Comparison of ENCODE assay signal across 10 cellular contexts in the genomic region with DNA sequence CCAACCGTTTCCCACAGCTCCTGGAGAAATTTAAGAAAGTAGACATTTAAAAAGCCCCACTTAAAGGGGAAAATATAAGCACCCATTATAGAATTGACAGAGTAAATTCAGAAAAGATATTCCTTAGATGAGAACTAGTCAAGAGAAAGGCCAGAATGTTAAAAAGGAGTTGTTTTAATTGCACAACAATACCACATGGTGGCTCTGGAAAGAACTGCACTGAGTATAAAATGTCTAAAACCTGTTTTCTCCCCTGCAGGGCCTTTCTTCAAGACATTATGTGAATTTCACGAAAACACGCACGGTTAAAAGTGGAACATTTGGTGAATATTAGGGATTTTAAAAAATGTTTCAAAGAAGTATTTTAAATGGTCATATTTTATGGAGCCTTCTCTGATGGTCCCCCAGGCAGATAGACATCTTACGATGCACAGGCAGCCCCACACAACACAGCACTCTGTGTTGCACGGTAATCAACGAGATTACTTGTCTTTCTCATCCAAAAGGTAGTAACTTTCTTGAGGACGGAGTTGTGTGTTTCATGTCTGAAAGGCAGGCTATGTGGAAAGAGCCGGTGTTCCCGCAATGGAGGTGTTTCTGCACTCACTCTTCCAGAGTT.
DNase-seq lines count a peak whose midpoint lies in the region; ATAC-seq and TF ChIP-seq lines count a peak whose summit lies in the region.
"Had no signal": no experiment of that assay in that cellular context is flagged by ENCODE, and none has a peak within 500 bp of the region (broad histone marks: within the 10 kb centered on the region; RNA-seq: fewer than 3 reads in every experiment).

No MANE protein-coding gene starts in this region.

- peak; percentile 50 for ATAC-seq in left lung
- ATAC-seq in HG03025 (IDR thresholded peaks at IDR 0.05; ENCODE audit: low FRiP score, unreplicated experiment), result no peak
- ATAC-seq in HG02852 (IDR thresholded peaks at IDR 0.05; ENCODE audit: unreplicated experiment), result no peak
- ATAC-seq: activated T-cell treated with anti-CD3 and anti-CD28 coated beads, Interleukin-2, amount 50 U/mL, for 4 hours had no signal

- H3K9me3 Mint-ChIP-seq in CD4-positive, alpha-beta memory T cell, result peaks cover 0 to 2% (median 0%) of the 10 kb centered on the region in 8 donors
- H3K9me3 Mint-ChIP-seq: activated T-cell treated with anti-CD3 and anti-CD28 coated beads, Interleukin-2, amount 50 U/mL, for 4 hours had no signal

- H3K4me1 ChIP-seq in left lung, result no peaks in the 10 kb centered on the region
- no peaks in the 10 kb centered on the region for H3K4me1 ChIP-seq in CD4-positive, alpha-beta memory T cell (ENCODE audit: insufficient read depth, low read length)

- intact Hi-C loops in left lung (cut with DNase I), result no loop called here
- intact Hi-C loops in CD4-positive, alpha-beta memory T cell (cut with micrococcal nuclease), result no loop called here

- peaks cover 3 to 7% of the 10 kb centered on the region in 2 donors for H3K27me3 Mint-ChIP-seq in CD4-positive, alpha-beta memory T cell

- POLR2A ChIA-PET in CD4-positive, alpha-beta memory T cell (lab: Charles Lee; ENCODE audit: partially characterized antibody), result no interaction called here

- H3K4me1 Mint-ChIP-seq in CD4-positive, alpha-beta memory T cell, result no peaks in the 10 kb centered on the region

- DNase-seq in AG09309 (ENCODE audit: low read depth) (peak; percentile 16), LHCN-M2 (ENCODE audit: low read depth) (peak; percentile 46), brain microvascular endothelial cell (peak; percentile 24), left lung (no peak)
- DNase-seq in stimulated activated CD4-positive, alpha-beta T cell treated with anti-CD3 and anti-CD28 coated beads, Interleukin-1b, Interleukin-23, amount 100 ng/mL, for 48 hours, result no peak
- DNase-seq in CD4-positive, alpha-beta memory T cell, result no peak
- DNase-seq: activated T-cell treated with anti-CD3 and anti-CD28 coated beads, Interleukin-2, amount 50 U/mL, for 4 hours; kidney glomerular epithelial cell had no signal

- in situ Hi-C loops in brain microvascular endothelial cell (cut with HindIII; ENCODE audit: low pct_ligation_motif_present, low sequenced_read_pairs), result loop anchor here (25.0 kb wide), 1 partner anchor 829 kb away; no protein-coding TSS in a partner anchor

- no peak overlapping the region for H3K4me3 Mint-ChIP-seq in CD4-positive, alpha-beta memory T cell
- H3K4me3 Mint-ChIP-seq: activated T-cell treated with anti-CD3 and anti-CD28 coated beads, Interleukin-2, amount 50 U/mL, for 4 hours had no signal

- H3K4me3 ChIP-seq in AG09309 (ENCODE audit: control insufficient read depth, low read depth, low read length) (no peak overlapping the region), brain microvascular endothelial cell (ENCODE audit: low read depth, low read length) (no peak overlapping the region), left lung (no peak overlapping the region)
- no peak overlapping the region for H3K4me3 ChIP-seq in CD4-positive, alpha-beta memory T cell (ENCODE audit: low read length in 2 of 2)

- CTCF ChIA-PET in CD4-positive, alpha-beta memory T cell (lab: Charles Lee; ENCODE audit: partially characterized antibody), result no interaction called here

- H3K27ac ChIP-seq in brain microvascular endothelial cell, result no peak overlapping the region
- H3K27ac ChIP-seq in left lung, result no peak overlapping the region
- H3K27ac ChIP-seq in CD4-positive, alpha-beta memory T cell (ENCODE audit: low read depth, low read length), result no peak overlapping the region

- H3K36me3 ChIP-seq in brain microvascular endothelial cell (replicated peaks) (no peaks in the 10 kb centered on the region), left lung (no peaks in the 10 kb centered on the region)
- H3K36me3 ChIP-seq in CD4-positive, alpha-beta memory T cell (ENCODE audit: insufficient read depth, low read length), result no peaks in the 10 kb centered on the region

- H3K27me3 ChIP-seq in brain microvascular endothelial cell (replicated peaks) (no peaks in the 10 kb centered on the region), left lung (no peaks in the 10 kb centered on the region)
- no peaks in the 10 kb centered on the region for H3K27me3 ChIP-seq in CD4-positive, alpha-beta memory T cell (ENCODE audit: insufficient read depth, low read length)

- TF ChIP-seq CTCF in AG09309 (IDR thresholded peaks at IDR 0.05; ENCODE audit: control insufficient read depth, insufficient read depth, low read depth, low read length, missing control alignments) (peak; percentile 61), brain microvascular endothelial cell (IDR thresholded peaks at IDR 0.05; ENCODE audit: low read depth, low read length, missing control alignments) (peak; percentile 52), left lung (IDR thresholded peaks at IDR 0.05) (peak in 1 of 2 donors; percentile 34)

- H3K36me3 Mint-ChIP-seq in CD4-positive, alpha-beta memory T cell, result no peaks in the 10 kb centered on the region

- no peaks in the 10 kb centered on the region for H3K9me3 ChIP-seq in left lung
- no peaks in the 10 kb centered on the region for H3K9me3 ChIP-seq in CD4-positive, alpha-beta memory T cell (ENCODE audit: control insufficient read depth in 1 of 2, low read length in 2 of 2)

- H3K27ac Mint-ChIP-seq in CD4-positive, alpha-beta memory T cell, result no peak overlapping the region

Comparison
In these comparisons a context has a peak if more than half of its experiments do, and no peak if none do; other contexts are left out.
1. DNase-seq: peak in AG09309 (single experiment), LHCN-M2 (single experiment) and brain microvascular endothelial cell (single experiment); none in left lung (0 of 2), stimulated activated CD4-positive, alpha-beta T cell treated with anti-CD3 and anti-CD28 coated beads, Interleukin-1b, Interleukin-23, amount 100 ng/mL, for 48 hours (single experiment) and CD4-positive, alpha-beta memory T cell (0 of 5).